Comparison of ENCODE assay signal across 12 cellular contexts in genomic region chr6:140636698-140637402, GRCh38.
A peak's percentile ranks its signal among the peaks of the same experiment; 100 is the strongest.
DNase-seq lines count a peak whose midpoint lies in the region; ATAC-seq and TF ChIP-seq lines count a peak whose summit lies in the region.
"Had no signal": no experiment of that assay in that cellular context is flagged by ENCODE, and none has a peak within 500 bp of the region (broad histone marks: within the 10 kb centered on the region; RNA-seq: fewer than 3 reads in every experiment).

No MANE protein-coding gene starts in this region.

- peaks cover 40% of the 10 kb centered on the region for H3K4me1 ChIP-seq in BLaER1
- H3K4me1 ChIP-seq in naive thymus-derived CD4-positive, alpha-beta T cell (ENCODE audit: control insufficient read depth in 2 of 2, insufficient read depth in 2 of 2, low read length in 2 of 2): no peaks in the 10 kb centered on the region
- H3K4me1 ChIP-seq: BE2C, neural progenitor cell had no signal

- POLR2A ChIA-PET in naive thymus-derived CD4-positive, alpha-beta T cell (lab: Charles Lee): no interaction called here

- no peaks in the 10 kb centered on the region for H3K36me3 ChIP-seq in BLaER1
- no peaks in the 10 kb centered on the region for H3K36me3 ChIP-seq in naive thymus-derived CD4-positive, alpha-beta T cell (ENCODE audit: control insufficient read depth in 2 of 3, insufficient read depth in 3 of 3, low read length in 3 of 3)
- H3K36me3 ChIP-seq: BE2C, neural progenitor cell had no signal

- no peaks in the 10 kb centered on the region for H4K20me1 ChIP-seq in BLaER1

- H3K9me3 ChIP-seq in BLaER1: no peaks in the 10 kb centered on the region
- no peaks in the 10 kb centered on the region for H3K9me3 ChIP-seq in naive thymus-derived CD4-positive, alpha-beta T cell (ENCODE audit: control insufficient read depth in 2 of 3, low read length in 3 of 3)
- H3K9me3 ChIP-seq: BE2C had no signal

- H3K4me1 Mint-ChIP-seq in naive thymus-derived CD4-positive, alpha-beta T cell: no peaks in the 10 kb centered on the region

- no peak overlapping the region for H3K27ac ChIP-seq in BLaER1
- no peak overlapping the region for H3K27ac ChIP-seq in naive thymus-derived CD4-positive, alpha-beta T cell (ENCODE audit: low read depth, low read length)
- H3K27ac ChIP-seq: neural progenitor cell had no signal

- CTCF ChIA-PET in naive thymus-derived CD4-positive, alpha-beta T cell (lab: Charles Lee): no interaction called here

- H3K36me3 Mint-ChIP-seq in naive thymus-derived CD4-positive, alpha-beta T cell: no peaks in the 10 kb centered on the region
- H3K36me3 Mint-ChIP-seq: neural progenitor cell had no signal

- no peak overlapping the region for H3K9ac ChIP-seq in BLaER1
- H3K9ac ChIP-seq: neural progenitor cell had no signal

- ATAC-seq in GM19463 (IDR thresholded peaks at IDR 0.05; ENCODE audit: unreplicated experiment): peak; percentile 33
- no peak for ATAC-seq in naive thymus-derived CD4-positive, alpha-beta T cell

- H3K4me3 Mint-ChIP-seq in naive thymus-derived CD4-positive, alpha-beta T cell: no peak overlapping the region
- H3K4me3 Mint-ChIP-seq: neural progenitor cell had no signal

- H3K4me2 ChIP-seq in BLaER1: peak overlapping the region; percentile 57
- H3K4me2 ChIP-seq: neural progenitor cell had no signal

- H3K27me3 Mint-ChIP-seq in naive thymus-derived CD4-positive, alpha-beta T cell: peaks cover 0 to 4% (median 0%) of the 10 kb centered on the region in 5 donors

- 0 out of 2 replicates have a peak overlapping the region, but pooled peaks have one; percentile 2 for H3K4me3 ChIP-seq in BLaER1
- H3K4me3 ChIP-seq in fibroblast of pulmonary artery (replicated peaks; ENCODE audit: low read depth, low read length): no peak overlapping the region
- H3K4me3 ChIP-seq in naive thymus-derived CD4-positive, alpha-beta T cell (ENCODE audit: low read length): no peak overlapping the region
- H3K4me3 ChIP-seq: neural progenitor cell had no signal

- intact Hi-C loops in naive thymus-derived CD4-positive, alpha-beta T cell (cut with micrococcal nuclease): no loop called here

- DNase-seq in NCI-H1417 treated with DMSO at 0.1 percent for 48 hours (lab: John Stamatoyannopoulos, UW): peak; percentile 78
- DNase-seq in fibroblast of pulmonary artery (ENCODE audit: low read depth): peak; percentile 11
- no peak for DNase-seq in NCI-H128 (lab: John Stamatoyannopoulos, UW; ENCODE audit: unreplicated experiment)
- DNase-seq in activated CD4-positive, alpha-beta T cell treated with anti-CD3 and anti-CD28 coated beads, Interleukin-2, amount 50 U/mL, for 4 hours: no peak
- DNase-seq in naive thymus-derived CD4-positive, alpha-beta T cell: no peak
- DNase-seq in inferior parietal cortex (ENCODE audit: extremely low spot score): no peak
- DNase-seq: activated CD4-positive, CD25-positive, alpha-beta regulatory T cell; amygdala; BE2C had no signal

- H3K27me3 ChIP-seq in BLaER1: no peaks in the 10 kb centered on the region
- H3K27me3 ChIP-seq in naive thymus-derived CD4-positive, alpha-beta T cell (ENCODE audit: control insufficient read depth in 2 of 2, insufficient read depth in 2 of 2, low read length in 2 of 2): peaks cover 0 to 3% of the 10 kb centered on the region in 2 donors
- H3K27me3 ChIP-seq: BE2C, neural progenitor cell had no signal

- H3K27ac Mint-ChIP-seq in naive thymus-derived CD4-positive, alpha-beta T cell: no peak overlapping the region
- H3K27ac Mint-ChIP-seq: neural progenitor cell had no signal

- TF ChIP-seq CTCF in fibroblast of pulmonary artery (IDR thresholded peaks at IDR 0.05; ENCODE audit: low read length, missing control alignments): no peak

- H3K9me3 Mint-ChIP-seq in naive thymus-derived CD4-positive, alpha-beta T cell: peaks cover 0 to 1% (median 0%) of the 10 kb centered on the region in 11 donors
- H3K9me3 Mint-ChIP-seq: neural progenitor cell had no signal

Comparison
In these comparisons a context has a peak if more than half of its experiments do, and no peak if none do; other contexts are left out.
1. DNase-seq: peak in NCI-H1417 treated with DMSO at 0.1 percent for 48 hours (single experiment) and fibroblast of pulmonary artery (single experiment); none in NCI-H128 (single experiment), activated CD4-positive, alpha-beta T cell treated with anti-CD3 and anti-CD28 coated beads, Interleukin-2, amount 50 U/mL, for 4 hours (0 of 2), naive thymus-derived CD4-positive, alpha-beta T cell (0 of 9) and inferior parietal cortex (single experiment).